8 cellular contexts compared by ENCODE assay signal in the genomic region with DNA sequence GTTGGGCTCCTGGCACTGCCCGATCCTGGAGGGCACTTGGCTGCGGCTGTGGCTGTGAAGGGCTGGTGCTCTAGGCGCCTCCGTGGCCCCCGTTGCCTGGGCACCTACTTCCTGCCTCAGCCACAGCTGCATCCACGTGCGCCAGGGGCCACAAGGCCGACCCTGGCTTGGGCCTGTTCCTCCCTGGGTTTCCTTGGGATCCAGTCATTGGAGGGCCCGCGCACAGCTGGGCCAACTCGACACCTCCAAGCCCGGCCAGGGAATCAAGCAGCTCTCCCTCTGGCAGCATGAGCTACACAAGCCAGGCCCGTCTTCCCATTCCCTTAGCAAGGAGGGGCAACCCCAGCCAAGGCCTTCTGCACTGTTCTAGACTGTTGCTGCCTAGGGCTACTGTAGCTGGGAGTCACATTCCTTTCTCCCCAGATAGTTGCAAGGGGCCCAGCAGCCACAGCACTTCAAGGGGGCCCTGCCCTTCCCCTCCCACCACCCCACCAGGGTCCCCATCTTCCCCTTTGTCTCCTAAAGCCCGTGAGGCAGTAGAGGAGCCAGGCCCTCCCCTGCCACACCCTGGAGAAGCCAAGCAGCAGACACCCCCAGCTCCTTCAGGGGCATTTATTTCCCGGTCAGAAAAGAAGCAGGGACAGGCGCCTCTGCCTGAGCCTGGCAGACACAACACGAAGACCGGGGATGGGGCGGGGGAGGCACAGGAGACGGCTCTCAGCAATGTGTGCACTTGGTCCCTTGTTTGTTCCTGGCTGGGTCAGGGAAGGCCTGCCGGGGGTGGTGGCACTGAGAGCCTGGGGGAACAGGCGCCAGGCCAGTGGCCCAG. TPM values are rescaled to one million over a fixed set of nuclear protein-coding genes. Genes with fewer than 3 reads are reported as not detected.
DNase-seq lines count a peak whose midpoint lies in the region; ATAC-seq and TF ChIP-seq lines count a peak whose summit lies in the region.

No MANE protein-coding gene starts in this region.

- H3K9me2 ChIP-seq in SK-N-SH: no peaks in the 10 kb centered on the region

- DNase-seq in GM12865 (ENCODE audit: low read depth): peak; percentile 64
- DNase-seq in SK-N-SH: peak; percentile 48
- no peak for DNase-seq in effector memory CD4-positive, alpha-beta T cell
- no peak for DNase-seq in GM20000 (ENCODE audit: low spot score)

- H4K20me1 ChIP-seq in SK-N-SH (ENCODE audit: insufficient read depth): peaks cover 55% of the 10 kb centered on the region

- no peak for TF ChIP-seq RAD21 in SK-N-SH (IDR thresholded peaks at IDR 0.05; ENCODE audit: low read length)

- no peak overlapping the region for H3K4me3 ChIP-seq in GM12865 (ENCODE audit: low read depth, low read length)
- H3K4me3 ChIP-seq in SK-N-SH (ENCODE audit: low read depth in 2 of 2, low read length in 1 of 2): no peak overlapping the region
- H3K4me3 ChIP-seq in effector memory CD4-positive, alpha-beta T cell (ENCODE audit: insufficient read depth, low read depth, low read length, poor library complexity, severe bottlenecking): no peak overlapping the region

- POLR2A ChIA-PET in SK-N-SH (lab: Yijun Ruan, JAX): interaction anchor here (0.6 to 2.2 kb wide), 10 partner anchors 13 to 164 kb away, joined by 3 to 13 read pairs (median 4); a partner anchor contains a TSS

- peak overlapping the region; percentile 99; the same call in 1 of the 2 replicates for H3K4me2 ChIP-seq in SK-N-SH

- peaks cover 71% of the 10 kb centered on the region for H3F3A ChIP-seq in SK-N-SH (replicated peaks; ENCODE audit: insufficient read depth)

- H2AFZ ChIP-seq in SK-N-SH (ENCODE audit: low read depth): no peak overlapping the region

- peaks cover 28 to 64% of the 10 kb centered on the region in 2 experiments; a peak in 3 of 4 replicates for H3K4me1 ChIP-seq in SK-N-SH (ENCODE audit: control insufficient read depth in 1 of 2, insufficient read depth in 2 of 2, low read depth in 1 of 2, low read length in 1 of 2)
- H3K4me1 ChIP-seq in effector memory CD4-positive, alpha-beta T cell (ENCODE audit: control insufficient read depth, insufficient read depth, low read length, poor library complexity, severe bottlenecking): peaks cover 37% of the 10 kb centered on the region

- no peaks in the 10 kb centered on the region for H3K9me3 Mint-ChIP-seq in nephron

- ATAC-seq in HG03520 (IDR thresholded peaks at IDR 0.05; ENCODE audit: unreplicated experiment) (no peak), HG03280 (IDR thresholded peaks at IDR 0.05; ENCODE audit: unreplicated experiment) (no peak)

- H3K4me3 Mint-ChIP-seq in nephron: peak overlapping the region; percentile 17 to 65 (median 34)

- peaks cover 78% of the 10 kb centered on the region for H3K79me2 ChIP-seq in SK-N-SH (ENCODE audit: insufficient read depth)

- peaks cover 24% of the 10 kb centered on the region for H3K4me1 Mint-ChIP-seq in nephron

- TF ChIP-seq EP300 in SK-N-SH (IDR thresholded peaks at IDR 0.05; ENCODE audit: borderline replicate concordance in 1 of 2, low read depth in 1 of 2, low read length in 1 of 2): 0 out of 4 replicates have a peak, but pooled peaks of 1 of the 2 experiments have one; percentile 6

- WGBS in SK-N-SH (ENCODE audit: low lambda C conversion rate): 75% methylated on average over 20 of the region's 22 CpGs

- H3K27me3 ChIP-seq in SK-N-SH (ENCODE audit: insufficient read depth): no peaks in the 10 kb centered on the region
- no peaks in the 10 kb centered on the region for H3K27me3 ChIP-seq in effector memory CD4-positive, alpha-beta T cell (replicated peaks; ENCODE audit: control insufficient read depth, insufficient read depth, low read length, poor library complexity, severe bottlenecking)

- no peaks in the 10 kb centered on the region for H3K9me3 ChIP-seq in SK-N-SH
- no peaks in the 10 kb centered on the region for H3K9me3 ChIP-seq in effector memory CD4-positive, alpha-beta T cell (ENCODE audit: control insufficient read depth, low read length)

- no peaks in the 10 kb centered on the region for H3K27me3 Mint-ChIP-seq in nephron (ENCODE audit: low read depth)

- no peak for TF ChIP-seq CTCF in 22Rv1 (IDR thresholded peaks at IDR 0.05)
- no peak for TF ChIP-seq CTCF in GM12865 (IDR thresholded peaks at IDR 0.05; ENCODE audit: insufficient read depth, low read depth, low read length, missing control alignments)
- TF ChIP-seq CTCF in SK-N-SH (IDR thresholded peaks at IDR 0.05): no peak
- no peak for TF ChIP-seq CTCF in nephron (IDR thresholded peaks at IDR 0.05; ENCODE audit: unreplicated experiment in 3 of 3)
- no peak for TF ChIP-seq CTCF in GM20000 (IDR thresholded peaks at IDR 0.05; ENCODE audit: extremely low read depth, missing control alignments)

- H3K27ac ChIP-seq in 22Rv1 (peak overlapping the region; percentile 99), SK-N-SH (ENCODE audit: low read depth in 2 of 2, low read length in 1 of 2) (peak overlapping the region; percentile 86 to 95)
- peak overlapping the region; percentile 14 for H3K27ac ChIP-seq in effector memory CD4-positive, alpha-beta T cell (ENCODE audit: insufficient read depth, low read length, poor library complexity, severe bottlenecking)

- H3K9ac ChIP-seq in SK-N-SH: peak overlapping the region; percentile 42; the same call in 1 of the 2 replicates

- CTCF ChIA-PET in SK-N-SH (lab: Yijun Ruan, JAX): interaction anchor here (0.9 to 5.1 kb wide), 7 partner anchors 34 to 153 kb away, joined by 3 to 32 read pairs (median 4); a partner anchor contains a TSS

- H3K27ac Mint-ChIP-seq in nephron: peak overlapping the region in 2 of 3 experiments; percentile 49 to 66

- peaks cover 8% of the 10 kb centered on the region for H3K36me3 Mint-ChIP-seq in nephron (ENCODE audit: low read depth)

- peaks cover 38 to 54% of the 10 kb centered on the region in 2 experiments for H3K36me3 ChIP-seq in SK-N-SH (replicated peaks in 1 of 2; ENCODE audit: control insufficient read depth in 1 of 2, insufficient read depth in 2 of 2, low read length in 1 of 2)
- H3K36me3 ChIP-seq in effector memory CD4-positive, alpha-beta T cell (ENCODE audit: control insufficient read depth, insufficient read depth, low read length): peaks cover 24% of the 10 kb centered on the region

TF ChIP-seq in SK-N-SH, 30 proteins besides CTCF, POLR2A, EP300 and RAD21 (continues in another document):
- TF ChIP-seq TCF12 (IDR thresholded peaks at IDR 0.05) (no peak), NFIC (IDR thresholded peaks at IDR 0.05; ENCODE audit: borderline replicate concordance) (0 out of 2 replicates have a peak, but pooled peaks have one; percentile 9), POLR2AphosphoS5 (IDR thresholded peaks at IDR 0.05; ENCODE audit: low read depth, low read length) (peak; percentile 81), RCOR1 (IDR thresholded peaks at IDR 0.05; ENCODE audit: low read length) (no peak), FOXM1 (IDR thresholded peaks at IDR 0.05; ENCODE audit: low read depth) (no peak), ELF1 (IDR thresholded peaks at IDR 0.05) (peak; percentile 28), SIN3A (IDR thresholded peaks at IDR 0.05; ENCODE audit: borderline replicate concordance, low read depth, low read length) (peak; percentile 71; the same call in 1 of the 2 replicates), JUND (IDR thresholded peaks at IDR 0.05) (peak; percentile 35)
- TF ChIP-seq, protein P1, sequence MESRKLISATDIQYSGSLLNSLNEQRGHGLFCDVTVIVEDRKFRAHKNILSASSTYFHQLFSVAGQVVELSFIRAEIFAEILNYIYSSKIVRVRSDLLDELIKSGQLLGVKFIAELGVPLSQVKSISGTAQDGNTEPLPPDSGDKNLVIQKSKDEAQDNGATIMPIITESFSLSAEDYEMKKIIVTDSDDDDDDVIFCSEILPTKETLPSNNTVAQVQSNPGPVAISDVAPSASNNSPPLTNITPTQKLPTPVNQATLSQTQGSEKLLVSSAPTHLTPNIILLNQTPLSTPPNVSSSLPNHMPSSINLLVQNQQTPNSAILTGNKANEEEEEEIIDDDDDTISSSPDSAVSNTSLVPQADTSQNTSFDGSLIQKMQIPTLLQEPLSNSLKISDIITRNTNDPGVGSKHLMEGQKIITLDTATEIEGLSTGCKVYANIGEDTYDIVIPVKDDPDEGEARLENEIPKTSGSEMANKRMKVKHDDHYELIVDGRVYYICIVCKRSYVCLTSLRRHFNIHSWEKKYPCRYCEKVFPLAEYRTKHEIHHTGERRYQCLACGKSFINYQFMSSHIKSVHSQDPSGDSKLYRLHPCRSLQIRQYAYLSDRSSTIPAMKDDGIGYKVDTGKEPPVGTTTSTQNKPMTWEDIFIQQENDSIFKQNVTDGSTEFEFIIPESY (IDR thresholded peaks at IDR 0.05; ENCODE audit: borderline replicate concordance, low read depth): peak; percentile 51
- TF ChIP-seq, protein P2, sequence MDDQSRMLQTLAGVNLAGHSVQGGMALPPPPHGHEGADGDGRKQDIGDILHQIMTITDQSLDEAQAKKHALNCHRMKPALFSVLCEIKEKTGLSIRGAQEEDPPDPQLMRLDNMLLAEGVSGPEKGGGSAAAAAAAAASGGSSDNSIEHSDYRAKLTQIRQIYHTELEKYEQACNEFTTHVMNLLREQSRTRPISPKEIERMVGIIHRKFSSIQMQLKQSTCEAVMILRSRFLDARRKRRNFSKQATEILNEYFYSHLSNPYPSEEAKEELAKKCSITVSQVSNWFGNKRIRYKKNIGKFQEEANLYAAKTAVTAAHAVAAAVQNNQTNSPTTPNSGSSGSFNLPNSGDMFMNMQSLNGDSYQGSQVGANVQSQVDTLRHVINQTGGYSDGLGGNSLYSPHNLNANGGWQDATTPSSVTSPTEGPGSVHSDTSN (IDR thresholded peaks at IDR 0.05): peak; percentile 72
- TF ChIP-seq, protein P3, sequence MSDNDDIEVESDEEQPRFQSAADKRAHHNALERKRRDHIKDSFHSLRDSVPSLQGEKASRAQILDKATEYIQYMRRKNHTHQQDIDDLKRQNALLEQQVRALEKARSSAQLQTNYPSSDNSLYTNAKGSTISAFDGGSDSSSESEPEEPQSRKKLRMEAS (IDR thresholded peaks at IDR 0.05; ENCODE audit: low read depth): peak; percentile 52

RNA-seq across cellular contexts. Expression of a gene that starts 3.8 kb away (rescaled TPM):
- 184 and 385 TPM in 2 replicates for polyA plus RNA-seq in SK-N-SH (2012; rRNA removed)
- polyA plus RNA-seq in SK-N-SH (2012; cell fraction: cytosol; rRNA removed): 158 and 279 TPM in 2 replicates
- polyA plus RNA-seq in SK-N-SH (2012; cell fraction: nucleus; rRNA removed): 650 and 681 TPM in 2 replicates

RNA-seq across cellular contexts. Expression of a gene that starts 7.0 kb away (rescaled TPM):
- 112 and 165 TPM in 2 replicates for polyA plus RNA-seq in SK-N-SH (2012; rRNA removed)
- polyA plus RNA-seq in SK-N-SH (2012; cell fraction: cytosol; rRNA removed): 240 and 314 TPM in 2 replicates
- polyA plus RNA-seq in SK-N-SH (2012; cell fraction: nucleus; rRNA removed): 212 and 321 TPM in 2 replicates

RNA-seq across cellular contexts. Expression of a gene that starts 24.0 kb away (rescaled TPM):
- 176 and 269 TPM in 2 replicates for polyA plus RNA-seq in SK-N-SH (2012; rRNA removed)
- polyA plus RNA-seq in SK-N-SH (2012; cell fraction: cytosol; rRNA removed): 159 and 175 TPM in 2 replicates
- 164 and 238 TPM in 2 replicates for polyA plus RNA-seq in SK-N-SH (2012; cell fraction: nucleus; rRNA removed)

RNA-seq across cellular contexts. Expression of a gene that starts 24.2 kb away (rescaled TPM):
- 1,022 and 1,275 TPM in 2 replicates for polyA plus RNA-seq in SK-N-SH (2012; rRNA removed)
- 764 and 988 TPM in 2 replicates for polyA plus RNA-seq in SK-N-SH (2012; cell fraction: cytosol; rRNA removed)
- polyA plus RNA-seq in SK-N-SH (2012; cell fraction: nucleus; rRNA removed): 313 and 563 TPM in 2 replicates

RNA-seq across cellular contexts. Expression of a gene that starts 32.5 kb away (rescaled TPM):
- 0.07 and 0.16 TPM in 2 replicates for polyA plus RNA-seq in SK-N-SH (2012; rRNA removed)
- polyA plus RNA-seq in SK-N-SH (2012; cell fraction: cytosol; rRNA removed): 0.01 TPM in 1 of 2 replicates, not detected in the other
- polyA plus RNA-seq in SK-N-SH (2012; cell fraction: nucleus; rRNA removed): 0.19 and 0.23 TPM in 2 replicates

Comparison
In these comparisons a context has a peak if more than half of its experiments do, and no peak if none do; other contexts are left out.
1. H3K27ac ChIP-seq: peak in every context shown above with its lines; median percentile 99 in 22Rv1; 90 in SK-N-SH; 14 in effector memory CD4-positive, alpha-beta T cell.
2. DNase-seq: peak in GM12865 (single experiment) and SK-N-SH (single experiment); none in effector memory CD4-positive, alpha-beta T cell (0 of 3) and GM20000 (single experiment).